In genomic region chr1:1678581-1679380, GRCh38 we compare ENCODE assay signal across 1 cellular context.
TF ChIP-seq lines count a peak whose summit lies in the region.

No MANE protein-coding gene starts in this region.

TF ChIP-seq in HepG2, 621 proteins besides CTCF, POLR2A, EP300 and RAD21 (continued from another document and continues in another):
- TF ChIP-seq, protein P1, sequence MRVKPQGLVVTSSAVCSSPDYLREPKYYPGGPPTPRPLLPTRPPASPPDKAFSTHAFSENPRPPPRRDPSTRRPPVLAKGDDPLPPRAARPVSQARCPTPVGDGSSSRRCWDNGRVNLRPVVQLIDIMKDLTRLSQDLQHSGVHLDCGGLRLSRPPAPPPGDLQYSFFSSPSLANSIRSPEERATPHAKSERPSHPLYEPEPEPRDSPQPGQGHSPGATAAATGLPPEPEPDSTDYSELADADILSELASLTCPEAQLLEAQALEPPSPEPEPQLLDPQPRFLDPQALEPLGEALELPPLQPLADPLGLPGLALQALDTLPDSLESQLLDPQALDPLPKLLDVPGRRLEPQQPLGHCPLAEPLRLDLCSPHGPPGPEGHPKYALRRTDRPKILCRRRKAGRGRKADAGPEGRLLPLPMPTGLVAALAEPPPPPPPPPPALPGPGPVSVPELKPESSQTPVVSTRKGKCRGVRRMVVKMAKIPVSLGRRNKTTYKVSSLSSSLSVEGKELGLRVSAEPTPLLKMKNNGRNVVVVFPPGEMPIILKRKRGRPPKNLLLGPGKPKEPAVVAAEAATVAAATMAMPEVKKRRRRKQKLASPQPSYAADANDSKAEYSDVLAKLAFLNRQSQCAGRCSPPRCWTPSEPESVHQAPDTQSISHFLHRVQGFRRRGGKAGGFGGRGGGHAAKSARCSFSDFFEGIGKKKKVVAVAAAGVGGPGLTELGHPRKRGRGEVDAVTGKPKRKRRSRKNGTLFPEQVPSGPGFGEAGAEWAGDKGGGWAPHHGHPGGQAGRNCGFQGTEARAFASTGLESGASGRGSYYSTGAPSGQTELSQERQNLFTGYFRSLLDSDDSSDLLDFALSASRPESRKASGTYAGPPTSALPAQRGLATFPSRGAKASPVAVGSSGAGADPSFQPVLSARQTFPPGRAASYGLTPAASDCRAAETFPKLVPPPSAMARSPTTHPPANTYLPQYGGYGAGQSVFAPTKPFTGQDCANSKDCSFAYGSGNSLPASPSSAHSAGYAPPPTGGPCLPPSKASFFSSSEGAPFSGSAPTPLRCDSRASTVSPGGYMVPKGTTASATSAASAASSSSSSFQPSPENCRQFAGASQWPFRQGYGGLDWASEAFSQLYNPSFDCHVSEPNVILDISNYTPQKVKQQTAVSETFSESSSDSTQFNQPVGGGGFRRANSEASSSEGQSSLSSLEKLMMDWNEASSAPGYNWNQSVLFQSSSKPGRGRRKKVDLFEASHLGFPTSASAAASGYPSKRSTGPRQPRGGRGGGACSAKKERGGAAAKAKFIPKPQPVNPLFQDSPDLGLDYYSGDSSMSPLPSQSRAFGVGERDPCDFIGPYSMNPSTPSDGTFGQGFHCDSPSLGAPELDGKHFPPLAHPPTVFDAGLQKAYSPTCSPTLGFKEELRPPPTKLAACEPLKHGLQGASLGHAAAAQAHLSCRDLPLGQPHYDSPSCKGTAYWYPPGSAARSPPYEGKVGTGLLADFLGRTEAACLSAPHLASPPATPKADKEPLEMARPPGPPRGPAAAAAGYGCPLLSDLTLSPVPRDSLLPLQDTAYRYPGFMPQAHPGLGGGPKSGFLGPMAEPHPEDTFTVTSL (CRISPR knock-in tag; IDR thresholded peaks at IDR 0.05; ENCODE audit: borderline replicate concordance) = 0 out of 2 replicates have a peak, but pooled peaks have one; percentile 27
- TF ChIP-seq ZNF605 (CRISPR knock-in tag; IDR thresholded peaks at IDR 0.05) (0 out of 2 replicates have a peak, but pooled peaks have one; percentile 55), PRPF4 (IDR thresholded peaks at IDR 0.05; ENCODE audit: low read depth, low read length, poor library complexity, severe bottlenecking) (no peak), NFIC (IDR thresholded peaks at IDR 0.05; ENCODE audit: low read length) (no peak), CBX1 (IDR thresholded peaks at IDR 0.05; ENCODE audit: low read depth) (no peak), ZBTB42 (CRISPR knock-in tag; IDR thresholded peaks at IDR 0.05) (0 out of 2 replicates have a peak, but pooled peaks have one; percentile 37), ZFP90 (CRISPR knock-in tag; IDR thresholded peaks at IDR 0.05; ENCODE audit: borderline replicate concordance) (no peak; the same call in 1 of the 2 replicates), ZNF264 (CRISPR knock-in tag; IDR thresholded peaks at IDR 0.05) (no peak), CAMTA2 (CRISPR knock-in tag; IDR thresholded peaks at IDR 0.05; ENCODE audit: borderline replicate concordance) (0 out of 2 replicates have a peak, but pooled peaks have one; percentile 68), ZBTB7B (CRISPR knock-in tag; IDR thresholded peaks at IDR 0.05) (no peak; the same call in none of the 2 replicates), CHCHD3 (CRISPR knock-in tag; IDR thresholded peaks at IDR 0.05) (no peak), ZFYVE20 (CRISPR knock-in tag; IDR thresholded peaks at IDR 0.05; ENCODE audit: borderline replicate concordance, low read depth) (no peak), PAWR (CRISPR knock-in tag; IDR thresholded peaks at IDR 0.05; ENCODE audit: borderline replicate concordance) (0 out of 2 replicates have a peak, but pooled peaks have one; percentile 72), FOXP4 (CRISPR knock-in tag; IDR thresholded peaks at IDR 0.05) (peak; percentile 23; the same call in 1 of the 2 replicates), IRX3 (CRISPR knock-in tag; IDR thresholded peaks at IDR 0.05; ENCODE audit: borderline replicate concordance, low read depth) (no peak), ZNF883 (CRISPR knock-in tag; IDR thresholded peaks at IDR 0.05; ENCODE audit: not compliant biosample characterization) (no peak), HNF4A (CRISPR knock-in tag; IDR thresholded peaks at IDR 0.05) (peak; percentile 78), KAT7 (CRISPR knock-in tag; IDR thresholded peaks at IDR 0.05; ENCODE audit: borderline replicate concordance) (peak; percentile 80; the same call in 1 of the 2 replicates), KDM1A (CRISPR knock-in tag; IDR thresholded peaks at IDR 0.05) (no peak; the same call in 1 of the 2 replicates), ZKSCAN8 (CRISPR knock-in tag; IDR thresholded peaks at IDR 0.05; ENCODE audit: borderline replicate concordance) (no peak), ZNF589 (CRISPR knock-in tag; conservative IDR thresholded peaks at IDR 0.05) (0 out of 2 replicates have a peak, but pooled peaks have one; percentile 31)
- TF ChIP-seq, protein P2, sequence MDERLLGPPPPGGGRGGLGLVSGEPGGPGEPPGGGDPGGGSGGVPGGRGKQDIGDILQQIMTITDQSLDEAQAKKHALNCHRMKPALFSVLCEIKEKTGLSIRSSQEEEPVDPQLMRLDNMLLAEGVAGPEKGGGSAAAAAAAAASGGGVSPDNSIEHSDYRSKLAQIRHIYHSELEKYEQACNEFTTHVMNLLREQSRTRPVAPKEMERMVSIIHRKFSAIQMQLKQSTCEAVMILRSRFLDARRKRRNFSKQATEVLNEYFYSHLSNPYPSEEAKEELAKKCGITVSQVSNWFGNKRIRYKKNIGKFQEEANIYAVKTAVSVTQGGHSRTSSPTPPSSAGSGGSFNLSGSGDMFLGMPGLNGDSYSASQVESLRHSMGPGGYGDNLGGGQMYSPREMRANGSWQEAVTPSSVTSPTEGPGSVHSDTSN (CRISPR knock-in tag; IDR thresholded peaks at IDR 0.05) = no peak
- TF ChIP-seq, protein P3, sequence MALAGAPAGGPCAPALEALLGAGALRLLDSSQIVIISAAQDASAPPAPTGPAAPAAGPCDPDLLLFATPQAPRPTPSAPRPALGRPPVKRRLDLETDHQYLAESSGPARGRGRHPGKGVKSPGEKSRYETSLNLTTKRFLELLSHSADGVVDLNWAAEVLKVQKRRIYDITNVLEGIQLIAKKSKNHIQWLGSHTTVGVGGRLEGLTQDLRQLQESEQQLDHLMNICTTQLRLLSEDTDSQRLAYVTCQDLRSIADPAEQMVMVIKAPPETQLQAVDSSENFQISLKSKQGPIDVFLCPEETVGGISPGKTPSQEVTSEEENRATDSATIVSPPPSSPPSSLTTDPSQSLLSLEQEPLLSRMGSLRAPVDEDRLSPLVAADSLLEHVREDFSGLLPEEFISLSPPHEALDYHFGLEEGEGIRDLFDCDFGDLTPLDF (CRISPR knock-in tag; IDR thresholded peaks at IDR 0.05) = no peak
- TF ChIP-seq, protein P4, sequence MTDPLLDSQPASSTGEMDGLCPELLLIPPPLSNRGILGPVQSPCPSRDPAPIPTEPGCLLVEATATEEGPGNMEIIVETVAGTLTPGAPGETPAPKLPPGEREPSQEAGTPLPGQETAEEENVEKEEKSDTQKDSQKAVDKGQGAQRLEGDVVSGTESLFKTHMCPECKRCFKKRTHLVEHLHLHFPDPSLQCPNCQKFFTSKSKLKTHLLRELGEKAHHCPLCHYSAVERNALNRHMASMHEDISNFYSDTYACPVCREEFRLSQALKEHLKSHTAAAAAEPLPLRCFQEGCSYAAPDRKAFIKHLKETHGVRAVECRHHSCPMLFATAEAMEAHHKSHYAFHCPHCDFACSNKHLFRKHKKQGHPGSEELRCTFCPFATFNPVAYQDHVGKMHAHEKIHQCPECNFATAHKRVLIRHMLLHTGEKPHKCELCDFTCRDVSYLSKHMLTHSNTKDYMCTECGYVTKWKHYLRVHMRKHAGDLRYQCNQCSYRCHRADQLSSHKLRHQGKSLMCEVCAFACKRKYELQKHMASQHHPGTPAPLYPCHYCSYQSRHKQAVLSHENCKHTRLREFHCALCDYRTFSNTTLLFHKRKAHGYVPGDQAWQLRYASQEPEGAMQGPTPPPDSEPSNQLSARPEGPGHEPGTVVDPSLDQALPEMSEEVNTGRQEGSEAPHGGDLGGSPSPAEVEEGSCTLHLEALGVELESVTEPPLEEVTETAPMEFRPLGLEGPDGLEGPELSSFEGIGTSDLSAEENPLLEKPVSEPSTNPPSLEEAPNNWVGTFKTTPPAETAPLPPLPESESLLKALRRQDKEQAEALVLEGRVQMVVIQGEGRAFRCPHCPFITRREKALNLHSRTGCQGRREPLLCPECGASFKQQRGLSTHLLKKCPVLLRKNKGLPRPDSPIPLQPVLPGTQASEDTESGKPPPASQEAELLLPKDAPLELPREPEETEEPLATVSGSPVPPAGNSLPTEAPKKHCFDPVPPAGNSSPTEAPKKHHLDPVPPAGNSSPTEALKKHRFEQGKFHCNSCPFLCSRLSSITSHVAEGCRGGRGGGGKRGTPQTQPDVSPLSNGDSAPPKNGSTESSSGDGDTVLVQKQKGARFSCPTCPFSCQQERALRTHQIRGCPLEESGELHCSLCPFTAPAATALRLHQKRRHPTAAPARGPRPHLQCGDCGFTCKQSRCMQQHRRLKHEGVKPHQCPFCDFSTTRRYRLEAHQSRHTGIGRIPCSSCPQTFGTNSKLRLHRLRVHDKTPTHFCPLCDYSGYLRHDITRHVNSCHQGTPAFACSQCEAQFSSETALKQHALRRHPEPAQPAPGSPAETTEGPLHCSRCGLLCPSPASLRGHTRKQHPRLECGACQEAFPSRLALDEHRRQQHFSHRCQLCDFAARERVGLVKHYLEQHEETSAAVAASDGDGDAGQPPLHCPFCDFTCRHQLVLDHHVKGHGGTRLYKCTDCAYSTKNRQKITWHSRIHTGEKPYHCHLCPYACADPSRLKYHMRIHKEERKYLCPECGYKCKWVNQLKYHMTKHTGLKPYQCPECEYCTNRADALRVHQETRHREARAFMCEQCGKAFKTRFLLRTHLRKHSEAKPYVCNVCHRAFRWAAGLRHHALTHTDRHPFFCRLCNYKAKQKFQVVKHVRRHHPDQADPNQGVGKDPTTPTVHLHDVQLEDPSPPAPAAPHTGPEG (CRISPR knock-in tag; IDR thresholded peaks at IDR 0.05) = peak; percentile 58; the same call in 1 of the 2 replicates
- TF ChIP-seq, protein P5, sequence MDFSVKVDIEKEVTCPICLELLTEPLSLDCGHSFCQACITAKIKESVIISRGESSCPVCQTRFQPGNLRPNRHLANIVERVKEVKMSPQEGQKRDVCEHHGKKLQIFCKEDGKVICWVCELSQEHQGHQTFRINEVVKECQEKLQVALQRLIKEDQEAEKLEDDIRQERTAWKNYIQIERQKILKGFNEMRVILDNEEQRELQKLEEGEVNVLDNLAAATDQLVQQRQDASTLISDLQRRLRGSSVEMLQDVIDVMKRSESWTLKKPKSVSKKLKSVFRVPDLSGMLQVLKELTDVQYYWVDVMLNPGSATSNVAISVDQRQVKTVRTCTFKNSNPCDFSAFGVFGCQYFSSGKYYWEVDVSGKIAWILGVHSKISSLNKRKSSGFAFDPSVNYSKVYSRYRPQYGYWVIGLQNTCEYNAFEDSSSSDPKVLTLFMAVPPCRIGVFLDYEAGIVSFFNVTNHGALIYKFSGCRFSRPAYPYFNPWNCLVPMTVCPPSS (IDR thresholded peaks at IDR 0.05) = no peak
- TF ChIP-seq, protein P6, sequence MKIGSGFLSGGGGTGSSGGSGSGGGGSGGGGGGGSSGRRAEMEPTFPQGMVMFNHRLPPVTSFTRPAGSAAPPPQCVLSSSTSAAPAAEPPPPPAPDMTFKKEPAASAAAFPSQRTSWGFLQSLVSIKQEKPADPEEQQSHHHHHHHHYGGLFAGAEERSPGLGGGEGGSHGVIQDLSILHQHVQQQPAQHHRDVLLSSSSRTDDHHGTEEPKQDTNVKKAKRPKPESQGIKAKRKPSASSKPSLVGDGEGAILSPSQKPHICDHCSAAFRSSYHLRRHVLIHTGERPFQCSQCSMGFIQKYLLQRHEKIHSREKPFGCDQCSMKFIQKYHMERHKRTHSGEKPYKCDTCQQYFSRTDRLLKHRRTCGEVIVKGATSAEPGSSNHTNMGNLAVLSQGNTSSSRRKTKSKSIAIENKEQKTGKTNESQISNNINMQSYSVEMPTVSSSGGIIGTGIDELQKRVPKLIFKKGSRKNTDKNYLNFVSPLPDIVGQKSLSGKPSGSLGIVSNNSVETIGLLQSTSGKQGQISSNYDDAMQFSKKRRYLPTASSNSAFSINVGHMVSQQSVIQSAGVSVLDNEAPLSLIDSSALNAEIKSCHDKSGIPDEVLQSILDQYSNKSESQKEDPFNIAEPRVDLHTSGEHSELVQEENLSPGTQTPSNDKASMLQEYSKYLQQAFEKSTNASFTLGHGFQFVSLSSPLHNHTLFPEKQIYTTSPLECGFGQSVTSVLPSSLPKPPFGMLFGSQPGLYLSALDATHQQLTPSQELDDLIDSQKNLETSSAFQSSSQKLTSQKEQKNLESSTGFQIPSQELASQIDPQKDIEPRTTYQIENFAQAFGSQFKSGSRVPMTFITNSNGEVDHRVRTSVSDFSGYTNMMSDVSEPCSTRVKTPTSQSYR (CRISPR knock-in tag; IDR thresholded peaks at IDR 0.05; ENCODE audit: borderline replicate concordance) = peak; percentile 61; the same call in 1 of the 2 replicates
- TF ChIP-seq, protein P7, sequence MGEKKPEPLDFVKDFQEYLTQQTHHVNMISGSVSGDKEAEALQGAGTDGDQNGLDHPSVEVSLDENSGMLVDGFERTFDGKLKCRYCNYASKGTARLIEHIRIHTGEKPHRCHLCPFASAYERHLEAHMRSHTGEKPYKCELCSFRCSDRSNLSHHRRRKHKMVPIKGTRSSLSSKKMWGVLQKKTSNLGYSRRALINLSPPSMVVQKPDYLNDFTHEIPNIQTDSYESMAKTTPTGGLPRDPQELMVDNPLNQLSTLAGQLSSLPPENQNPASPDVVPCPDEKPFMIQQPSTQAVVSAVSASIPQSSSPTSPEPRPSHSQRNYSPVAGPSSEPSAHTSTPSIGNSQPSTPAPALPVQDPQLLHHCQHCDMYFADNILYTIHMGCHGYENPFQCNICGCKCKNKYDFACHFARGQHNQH (CRISPR knock-in tag; IDR thresholded peaks at IDR 0.05) = no peak; the same call in 1 of the 2 replicates
